9 cellular contexts compared by ENCODE assay signal in the genomic region with DNA sequence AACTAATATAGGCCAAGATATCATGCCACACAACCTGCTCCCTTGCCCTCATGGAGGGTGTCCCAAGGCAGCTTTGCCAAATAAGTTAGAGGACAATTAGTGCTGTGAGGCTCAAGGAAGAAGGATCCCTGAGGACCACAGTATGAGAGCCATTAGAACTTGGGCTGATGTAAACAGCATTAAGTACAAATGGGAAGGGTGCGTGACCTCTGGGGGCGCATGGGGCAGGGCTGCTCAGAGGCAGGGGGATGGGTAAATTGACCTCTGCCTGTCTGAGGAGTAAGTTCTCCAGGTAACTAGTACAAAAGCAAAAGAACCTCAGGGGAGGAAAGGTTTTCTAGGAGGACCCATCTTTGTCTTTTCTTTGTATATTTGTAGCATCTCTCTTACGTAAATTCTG. TPM values are rescaled to one million over a fixed set of nuclear protein-coding genes. Genes with fewer than 3 reads are reported as not detected.
DNase-seq lines count a peak whose midpoint lies in the region; TF ChIP-seq lines count a peak whose summit lies in the region.
"Had no signal": no experiment of that assay in that cellular context is flagged by ENCODE, and none has a peak within 500 bp of the region (broad histone marks: within the 10 kb centered on the region; RNA-seq: fewer than 3 reads in every experiment).

No MANE protein-coding gene starts in this region.

- peaks cover 61% of the 10 kb centered on the region for H3K4me1 Mint-ChIP-seq in activated naive CD4-positive, alpha-beta T cell treated with anti-CD3 and anti-CD28 coated beads, Interleukin-2, amount 10 ng/mL, durations not matched to agents 7 days and 5 days

- CTCF ChIA-PET in activated naive CD4-positive, alpha-beta T cell treated with anti-CD3 and anti-CD28 coated beads, Interleukin-2, amount 10 ng/mL, durations not matched to agents 7 days and 5 days (lab: Charles Lee) = interaction anchor here (1.1 kb wide), 2 partner anchors 10 to 138 kb away, joined by 3 read pairs; no protein-coding TSS in a partner anchor

- H3K4me1 ChIP-seq in muscle layer of duodenum (ENCODE audit: control insufficient read depth in 1 of 2, insufficient read depth in 2 of 2, low read length in 2 of 2) (no peaks in the 10 kb centered on the region), tibial nerve (peaks cover 0 to 11% (median 6%) of the 10 kb centered on the region in 4 donors), BE2C (no peaks in the 10 kb centered on the region)

- no peak for TF ChIP-seq POLR2A in tibial nerve (IDR thresholded peaks at IDR 0.05)

- no peaks in the 10 kb centered on the region for H3K36me3 ChIP-seq in brain microvascular endothelial cell (replicated peaks)
- H3K36me3 ChIP-seq in muscle layer of duodenum (ENCODE audit: control insufficient read depth in 1 of 2, insufficient read depth in 2 of 2, low read length in 2 of 2) = no peaks in the 10 kb centered on the region
- no peaks in the 10 kb centered on the region for H3K36me3 ChIP-seq in tibial nerve
- no peaks in the 10 kb centered on the region for H3K36me3 ChIP-seq in BE2C

- TF ChIP-seq CTCF in brain microvascular endothelial cell (IDR thresholded peaks at IDR 0.05; ENCODE audit: low read depth, low read length, missing control alignments) = no peak
- TF ChIP-seq CTCF in tibial nerve (IDR thresholded peaks at IDR 0.05) = no peak
- TF ChIP-seq CTCF in BE2C (IDR thresholded peaks at IDR 0.05; ENCODE audit: low read depth, low read length) = no peak

- H3K27ac ChIP-seq in brain microvascular endothelial cell (peak overlapping the region; percentile 22), muscle layer of duodenum (ENCODE audit: low read length) (peak overlapping the region; percentile 35), tibial nerve (peak overlapping the region in 3 of 4 donors; percentile 67 to 80 (median 70))

- WGBS in tibial nerve, 2 donors = 65 to 75% methylated on average over 3 of the region's 3 CpGs

- H3K36me3 Mint-ChIP-seq in activated naive CD4-positive, alpha-beta T cell treated with anti-CD3 and anti-CD28 coated beads, Interleukin-2, amount 10 ng/mL, durations not matched to agents 7 days and 5 days = peaks cover 22% of the 10 kb centered on the region

- H3K27ac Mint-ChIP-seq in activated naive CD4-positive, alpha-beta T cell treated with anti-CD3 and anti-CD28 coated beads, Interleukin-2, amount 10 ng/mL, durations not matched to agents 7 days and 5 days = peak overlapping the region; percentile 96

- H3K4me3 ChIP-seq in brain microvascular endothelial cell (ENCODE audit: low read depth, low read length) = no peak overlapping the region
- no peak overlapping the region for H3K4me3 ChIP-seq in muscle layer of duodenum (ENCODE audit: low read depth in 1 of 2, low read length in 2 of 2)
- H3K4me3 ChIP-seq in tibial nerve = no peak overlapping the region
- H3K4me3 ChIP-seq in BE2C (ENCODE audit: low read depth, low read length) = no peak overlapping the region

- H3K4me3 Mint-ChIP-seq in activated naive CD4-positive, alpha-beta T cell treated with anti-CD3 and anti-CD28 coated beads, Interleukin-2, amount 10 ng/mL, durations not matched to agents 7 days and 5 days = no peak overlapping the region

- TF ChIP-seq EP300 in tibial nerve (IDR thresholded peaks at IDR 0.05) = no peak

- H3K27me3 ChIP-seq in brain microvascular endothelial cell (replicated peaks) (no peaks in the 10 kb centered on the region), muscle layer of duodenum (ENCODE audit: low read depth, low read length) (no peaks in the 10 kb centered on the region), tibial nerve (no peaks in the 10 kb centered on the region), BE2C (no peaks in the 10 kb centered on the region)

- H3K27me3 Mint-ChIP-seq in activated naive CD4-positive, alpha-beta T cell treated with anti-CD3 and anti-CD28 coated beads, Interleukin-2, amount 10 ng/mL, durations not matched to agents 7 days and 5 days = peaks cover 12% of the 10 kb centered on the region

- no peak for DNase-seq in activated naive CD4-positive, alpha-beta T cell treated with anti-CD3 and anti-CD28 coated beads, Interleukin-2, amount 10 ng/mL, durations not matched to agents 7 days and 5 days
- DNase-seq in activated naive CD4-positive, alpha-beta T cell (lab: John Stamatoyannopoulos, UW) = no peak
- DNase-seq in brain microvascular endothelial cell (no peak), tibial nerve (ENCODE audit: low spot score in 2 of 2) (no peak), BE2C (no peak), DMS53 treated with DMSO at 0.1 percent for 48 hours (lab: John Stamatoyannopoulos, UW; ENCODE audit: unreplicated experiment) (no peak), NCI-H82 treated with DMSO at 0.1 percent for 48 hours (lab: John Stamatoyannopoulos, UW; ENCODE audit: unreplicated experiment) (no peak)
- DNase-seq: activated CD8-positive, alpha-beta memory T cell treated with anti-CD3 and anti-CD28 coated beads, Interleukin-2, amount 50 U/mL, for 4 hours had no signal

- H3K9me3 ChIP-seq in muscle layer of duodenum (ENCODE audit: control insufficient read depth in 1 of 2, low read length in 2 of 2) (no peaks in the 10 kb centered on the region), tibial nerve (peaks cover 0 to 9% (median 0%) of the 10 kb centered on the region in 4 donors), BE2C (no peaks in the 10 kb centered on the region; the same call in 1 of the 2 replicates)

- H3K9me3 Mint-ChIP-seq in activated naive CD4-positive, alpha-beta T cell treated with anti-CD3 and anti-CD28 coated beads, Interleukin-2, amount 10 ng/mL, durations not matched to agents 7 days and 5 days = peaks cover 13% of the 10 kb centered on the region

- in situ Hi-C loops in brain microvascular endothelial cell (cut with HindIII; ENCODE audit: low pct_ligation_motif_present, low sequenced_read_pairs) = no loop called here

RNA-seq across cellular contexts. Expression of a gene that starts 16.2 kb away (rescaled TPM):
- 100 to 1,000 TPM in 3 of 4 donors, 10 to 100 TPM in 1; 82.7 to 311 (median 214) TPM for total RNA-seq in tibial nerve
- not detected for polyA plus RNA-seq in BE2C (2012; ENCODE audit: insufficient read depth, insufficient read length, low read depth)

RNA-seq across cellular contexts. Expression of a gene that starts 59.6 kb away (rescaled TPM):
- 100 to 1,000 TPM; 297 to 500 (median 391) TPM for total RNA-seq in tibial nerve
- polyA plus RNA-seq in BE2C (2012; ENCODE audit: insufficient read depth, insufficient read length, low read depth) = 26.6 TPM
